In the genomic region with DNA sequence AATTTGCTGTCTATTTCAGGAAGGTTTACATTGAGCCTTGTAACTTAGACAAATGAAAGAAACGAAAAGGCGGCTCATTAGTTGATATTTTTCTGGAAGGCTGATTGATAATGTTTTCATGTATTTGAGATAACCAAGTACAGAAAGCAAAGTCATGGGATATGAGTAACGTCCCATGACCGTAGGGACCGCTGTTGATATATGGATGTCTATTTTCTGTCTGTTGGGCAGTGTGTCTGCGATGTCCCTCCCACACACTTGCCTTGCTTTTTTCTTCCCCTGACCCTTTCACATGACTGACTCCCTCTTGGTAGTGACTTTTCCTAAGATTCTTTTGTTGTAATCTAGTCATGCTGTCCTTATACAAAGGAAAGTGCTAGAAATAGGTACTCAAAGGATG, we compare ENCODE assay signal across 1 cellular context.
TF ChIP-seq lines count a peak whose summit lies in the region.

No MANE protein-coding gene starts in this region.

TF ChIP-seq in K562, 482 proteins besides CTCF, POLR2A, EP300 and RAD21 (continued from another document):
- TF ChIP-seq, protein P1, sequence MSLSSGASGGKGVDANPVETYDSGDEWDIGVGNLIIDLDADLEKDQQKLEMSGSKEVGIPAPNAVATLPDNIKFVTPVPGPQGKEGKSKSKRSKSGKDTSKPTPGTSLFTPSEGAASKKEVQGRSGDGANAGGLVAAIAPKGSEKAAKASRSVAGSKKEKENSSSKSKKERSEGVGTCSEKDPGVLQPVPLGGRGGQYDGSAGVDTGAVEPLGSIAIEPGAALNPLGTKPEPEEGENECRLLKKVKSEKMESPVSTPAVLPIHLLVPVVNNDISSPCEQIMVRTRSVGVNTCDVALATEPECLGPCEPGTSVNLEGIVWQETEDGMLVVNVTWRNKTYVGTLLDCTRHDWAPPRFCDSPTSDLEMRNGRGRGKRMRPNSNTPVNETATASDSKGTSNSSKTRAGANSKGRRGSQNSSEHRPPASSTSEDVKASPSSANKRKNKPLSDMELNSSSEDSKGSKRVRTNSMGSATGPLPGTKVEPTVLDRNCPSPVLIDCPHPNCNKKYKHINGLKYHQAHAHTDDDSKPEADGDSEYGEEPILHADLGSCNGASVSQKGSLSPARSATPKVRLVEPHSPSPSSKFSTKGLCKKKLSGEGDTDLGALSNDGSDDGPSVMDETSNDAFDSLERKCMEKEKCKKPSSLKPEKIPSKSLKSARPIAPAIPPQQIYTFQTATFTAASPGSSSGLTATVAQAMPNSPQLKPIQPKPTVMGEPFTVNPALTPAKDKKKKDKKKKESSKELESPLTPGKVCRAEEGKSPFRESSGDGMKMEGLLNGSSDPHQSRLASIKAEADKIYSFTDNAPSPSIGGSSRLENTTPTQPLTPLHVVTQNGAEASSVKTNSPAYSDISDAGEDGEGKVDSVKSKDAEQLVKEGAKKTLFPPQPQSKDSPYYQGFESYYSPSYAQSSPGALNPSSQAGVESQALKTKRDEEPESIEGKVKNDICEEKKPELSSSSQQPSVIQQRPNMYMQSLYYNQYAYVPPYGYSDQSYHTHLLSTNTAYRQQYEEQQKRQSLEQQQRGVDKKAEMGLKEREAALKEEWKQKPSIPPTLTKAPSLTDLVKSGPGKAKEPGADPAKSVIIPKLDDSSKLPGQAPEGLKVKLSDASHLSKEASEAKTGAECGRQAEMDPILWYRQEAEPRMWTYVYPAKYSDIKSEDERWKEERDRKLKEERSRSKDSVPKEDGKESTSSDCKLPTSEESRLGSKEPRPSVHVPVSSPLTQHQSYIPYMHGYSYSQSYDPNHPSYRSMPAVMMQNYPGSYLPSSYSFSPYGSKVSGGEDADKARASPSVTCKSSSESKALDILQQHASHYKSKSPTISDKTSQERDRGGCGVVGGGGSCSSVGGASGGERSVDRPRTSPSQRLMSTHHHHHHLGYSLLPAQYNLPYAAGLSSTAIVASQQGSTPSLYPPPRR (CRISPR knock-in tag; IDR thresholded peaks at IDR 0.05; ENCODE audit: borderline replicate concordance): no peak
- TF ChIP-seq TRIM24 (IDR thresholded peaks at IDR 0.05) (0 out of 4 replicates have a peak, but pooled peaks of 1 of the 2 experiments have one; percentile 13), RUNX1 (IDR thresholded peaks at IDR 0.05; ENCODE audit: low read depth) (no peak), BHLHE40 (IDR thresholded peaks at IDR 0.05; ENCODE audit: low read length) (peak; percentile 43; the same call in 1 of the 2 replicates), NFRKB (IDR thresholded peaks at IDR 0.05; ENCODE audit: low read depth) (no peak), ZNF785 (CRISPR knock-in tag; IDR thresholded peaks at IDR 0.05) (no peak)
